In genomic region chr4:188221090-188221489, GRCh38 we compare ENCODE assay signal across 17 cellular contexts.
"Had no signal": no experiment of that assay in that cellular context is flagged by ENCODE, and none has a peak within 500 bp of the region (broad histone marks: within the 10 kb centered on the region; RNA-seq: fewer than 3 reads in every experiment).

No MANE protein-coding gene starts in this region.

- H3K4me1 Mint-ChIP-seq: memory B cell, mesothelial cell of epicardium, neural progenitor cell had no signal

- FAIRE-seq: endometrium, pancreas, small intestine had no signal

- H3K27me3 Mint-ChIP-seq: memory B cell; natural killer cell treated with Interleukin-12 subunit alpha and Interleukin-12 subunit beta and Interleukin-15 and Interleukin-18, amount 100 ng/mL, for 72 hours had no signal

- H3K27ac Mint-ChIP-seq: memory B cell; mesothelial cell of epicardium; natural killer cell treated with Interleukin-12 subunit alpha and Interleukin-12 subunit beta and Interleukin-15 and Interleukin-18, amount 100 ng/mL, for 72 hours; neural progenitor cell; progenitor cell of endocrine pancreas had no signal

- DNase-seq: effector memory CD4-positive, alpha-beta T cell; foreskin melanocyte; heart left ventricle; hippocampal formation; nucleus accumbens; pancreas; right cardiac atrium; small intestine; stimulated activated CD4-positive, alpha-beta T cell treated with anti-CD3 and anti-CD28 coated beads, Interleukin-2, amount 100 ng/mL, for 48 hours; stimulated activated naive CD4-positive, alpha-beta T cell treated with Interleukin-2 at 50 U/mL for 16 hours; uterus had no signal

- H3K4me3 Mint-ChIP-seq: memory B cell; mesothelial cell of epicardium; natural killer cell treated with Interleukin-12 subunit alpha and Interleukin-12 subunit beta and Interleukin-15 and Interleukin-18, amount 100 ng/mL, for 72 hours; neural progenitor cell had no signal

- H3K36me3 Mint-ChIP-seq: memory B cell, mesothelial cell of epicardium, neural progenitor cell had no signal

- ATAC-seq: heart left ventricle; natural killer cell treated with Interleukin-12 subunit alpha and Interleukin-12 subunit beta and Interleukin-15 and Interleukin-18, amount 100 ng/mL, for 72 hours; pancreas; right cardiac atrium had no signal
